14 cellular contexts compared by ENCODE assay signal in the genomic region with DNA sequence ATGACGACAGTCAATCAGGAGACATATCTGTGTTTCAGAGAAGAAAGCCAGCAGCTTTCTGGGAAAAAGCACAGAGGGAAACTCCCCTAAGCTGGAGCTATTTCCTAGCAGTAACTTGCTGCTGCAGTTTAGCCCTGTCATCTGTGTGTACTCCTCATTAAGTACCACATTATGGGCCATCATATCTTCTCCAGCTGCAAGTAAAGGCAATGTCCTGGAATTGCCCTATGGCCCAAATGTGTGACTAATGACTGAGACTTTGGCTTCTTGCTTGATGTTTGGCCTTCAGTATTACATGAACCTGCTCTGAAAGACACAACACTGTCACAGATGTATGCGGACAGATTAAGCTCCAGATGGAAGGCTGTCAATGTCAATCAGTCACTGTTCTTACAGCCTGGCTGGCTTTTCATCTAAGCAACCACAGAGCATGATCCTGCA.
"Had no signal": no experiment of that assay in that cellular context is flagged by ENCODE, and none has a peak within 500 bp of the region (broad histone marks: within the 10 kb centered on the region; RNA-seq: fewer than 3 reads in every experiment).

No MANE protein-coding gene starts in this region.

- DNase-seq: activated CD4-positive, alpha-beta T cell treated with anti-CD3 and anti-CD28 coated beads, Interleukin-2, amount 10 ng/mL, durations not matched to agents 7 days and 5 days; activated CD4-positive, CD25-positive, alpha-beta regulatory T cell; activated naive CD4-positive, alpha-beta T cell treated with anti-CD3 and anti-CD28 coated beads, Interleukin-2, amount 10 ng/mL, durations not matched to agents 7 days and 5 days; activated T-cell treated with anti-CD3 and anti-CD28 coated beads, Interleukin-2, amount 50 U/mL, for 1 hour; kidney glomerular epithelial cell; mesendoderm; nephron progenitor cell; stimulated activated CD4-positive, alpha-beta T cell treated with anti-CD3 and anti-CD28 coated beads, Interleukin-1b, Interleukin-23, amount 100 ng/mL, for 48 hours; SW 1271 had no signal

- H3K9me3 ChIP-seq: esophagus muscularis mucosa, thoracic aorta had no signal

- H3K27me3 ChIP-seq: esophagus muscularis mucosa had no signal

- H3K27me3 Mint-ChIP-seq: activated CD4-positive, alpha-beta T cell treated with anti-CD3 and anti-CD28 coated beads, Interleukin-2, amount 10 ng/mL, durations not matched to agents 7 days and 5 days; activated naive CD4-positive, alpha-beta T cell treated with anti-CD3 and anti-CD28 coated beads, Interleukin-2, amount 10 ng/mL, durations not matched to agents 7 days and 5 days had no signal

- H3K36me3 ChIP-seq: esophagus muscularis mucosa, thoracic aorta had no signal

- H3K4me1 Mint-ChIP-seq: activated CD4-positive, alpha-beta T cell treated with anti-CD3 and anti-CD28 coated beads, Interleukin-2, amount 10 ng/mL, durations not matched to agents 7 days and 5 days had no signal

- ATAC-seq: sciatic nerve had no signal

- H3K9me3 Mint-ChIP-seq: activated T-helper 2 cell treated with anti-CD3 and anti-CD28 coated beads, Interferon-gamma antibody, Interleukin-2, Interleukin-4, amounts not matched to agents 10 μg/mL and 5 μg/mL and 100 μg/mL, durations not matched to agents 14 hours and 24 hours and 36 hours had no signal

- H3K27ac Mint-ChIP-seq: activated CD4-positive, alpha-beta T cell treated with anti-CD3 and anti-CD28 coated beads, Interleukin-2, amount 10 ng/mL, durations not matched to agents 7 days and 5 days; activated naive CD4-positive, alpha-beta T cell treated with anti-CD3 and anti-CD28 coated beads, Interleukin-2, amount 10 ng/mL, durations not matched to agents 7 days and 5 days; activated T-helper 2 cell treated with anti-CD3 and anti-CD28 coated beads, Interferon-gamma antibody, Interleukin-2, Interleukin-4, amounts not matched to agents 10 μg/mL and 5 μg/mL and 100 μg/mL, durations not matched to agents 14 hours and 24 hours and 36 hours had no signal

- H3K27ac ChIP-seq: esophagus muscularis mucosa, thoracic aorta had no signal

- H3K4me3 ChIP-seq: esophagus muscularis mucosa, thoracic aorta had no signal

- H3K4me1 ChIP-seq: esophagus muscularis mucosa had no signal

- H3K4me3 Mint-ChIP-seq: activated CD4-positive, alpha-beta T cell treated with anti-CD3 and anti-CD28 coated beads, Interleukin-2, amount 10 ng/mL, durations not matched to agents 7 days and 5 days; activated naive CD4-positive, alpha-beta T cell treated with anti-CD3 and anti-CD28 coated beads, Interleukin-2, amount 10 ng/mL, durations not matched to agents 7 days and 5 days; nephron progenitor cell had no signal

- H3K36me3 Mint-ChIP-seq: activated naive CD4-positive, alpha-beta T cell treated with anti-CD3 and anti-CD28 coated beads, Interleukin-2, amount 10 ng/mL, durations not matched to agents 7 days and 5 days had no signal

- FAIRE-seq: astrocyte had no signal
